27 cellular contexts compared by ENCODE assay signal in genomic region chr13:43145556-43145955, GRCh38.
"Had no signal": no experiment of that assay in that cellular context is flagged by ENCODE, and none has a peak within 500 bp of the region (broad histone marks: within the 10 kb centered on the region; RNA-seq: fewer than 3 reads in every experiment).

No MANE protein-coding gene starts in this region.

- H3K4me1 ChIP-seq: esophagus squamous epithelium, heart right ventricle, lower lobe of right lung, parathyroid adenoma, suprapubic skin, transverse colon had no signal

- H3K4me3 ChIP-seq: esophagus squamous epithelium, heart right ventricle, lower lobe of right lung, neural progenitor cell, smooth muscle cell, suprapubic skin, transverse colon, vagina had no signal

- H3K9me3 ChIP-seq: esophagus squamous epithelium, heart right ventricle, lower lobe of right lung, suprapubic skin, transverse colon, vagina had no signal

- H3K79me2 ChIP-seq: parathyroid adenoma had no signal

- H3K36me3 ChIP-seq: esophagus squamous epithelium, heart right ventricle, lower lobe of right lung, neural progenitor cell, suprapubic skin, transverse colon, vagina had no signal

- H2AFZ ChIP-seq: neural progenitor cell, parathyroid adenoma had no signal

- H3K9ac ChIP-seq: neural progenitor cell, parathyroid adenoma had no signal

- DNase-seq: cortex of kidney; effector memory CD8-positive, alpha-beta T cell; erythroblast; esophagus squamous epithelium; foreskin melanocyte; glutamatergic neuron; heart right ventricle; hippocampal formation; left cardiac atrium; left ventricle myocardium superior; lower lobe of right lung; stimulated activated CD4-positive, alpha-beta T cell treated with anti-CD3 and anti-CD28 coated beads, Interleukin-12 subunit alpha, Interleukin-12 subunit beta, amount 100 ng/mL, for 4 hours; stimulated activated CD4-positive, alpha-beta T cell treated with anti-CD3 and anti-CD28 coated beads, Interleukin-1b, Interleukin-23, amount 100 ng/mL, for 48 hours; stimulated activated CD4-positive, alpha-beta T cell treated with anti-CD3 and anti-CD28 coated beads, Interleukin-4, amount 100 ng/mL, for 1 hour; stimulated activated CD8-positive, alpha-beta memory T cell treated with anti-CD3 and anti-CD28 coated beads, Interleukin-4, amount 100 ng/mL, for 48 hours; stimulated activated naive CD4-positive, alpha-beta T cell; stimulated activated naive CD8-positive, alpha-beta T cell treated with anti-CD3 and anti-CD28 coated beads, Interleukin-15, amount 100 ng/mL, for 72 hours; transverse colon had no signal

- H3K4me2 ChIP-seq: neural progenitor cell, smooth muscle cell had no signal

- FAIRE-seq: endometrium, islet of Langerhans had no signal

- H3K27me3 ChIP-seq: neural progenitor cell, transverse colon, vagina had no signal

- H3K27ac ChIP-seq: esophagus squamous epithelium, heart right ventricle, lower lobe of right lung, neural progenitor cell, parathyroid adenoma, suprapubic skin, transverse colon, vagina had no signal

- ATAC-seq: effector memory CD8-positive, alpha-beta T cell; heart right ventricle; left cardiac atrium; left ventricle myocardium superior; lower lobe of right lung; natural killer cell treated with Interleukin-12 subunit alpha and Interleukin-12 subunit beta and Interleukin-15 and Interleukin-18, amount 100 ng/mL, for 72 hours; sciatic nerve; stimulated activated naive CD8-positive, alpha-beta T cell treated with anti-CD3 and anti-CD28 coated beads, Interleukin-15, amount 100 ng/mL, for 72 hours had no signal
